ENCODE assay signal across 1 cellular context in the genomic region with DNA sequence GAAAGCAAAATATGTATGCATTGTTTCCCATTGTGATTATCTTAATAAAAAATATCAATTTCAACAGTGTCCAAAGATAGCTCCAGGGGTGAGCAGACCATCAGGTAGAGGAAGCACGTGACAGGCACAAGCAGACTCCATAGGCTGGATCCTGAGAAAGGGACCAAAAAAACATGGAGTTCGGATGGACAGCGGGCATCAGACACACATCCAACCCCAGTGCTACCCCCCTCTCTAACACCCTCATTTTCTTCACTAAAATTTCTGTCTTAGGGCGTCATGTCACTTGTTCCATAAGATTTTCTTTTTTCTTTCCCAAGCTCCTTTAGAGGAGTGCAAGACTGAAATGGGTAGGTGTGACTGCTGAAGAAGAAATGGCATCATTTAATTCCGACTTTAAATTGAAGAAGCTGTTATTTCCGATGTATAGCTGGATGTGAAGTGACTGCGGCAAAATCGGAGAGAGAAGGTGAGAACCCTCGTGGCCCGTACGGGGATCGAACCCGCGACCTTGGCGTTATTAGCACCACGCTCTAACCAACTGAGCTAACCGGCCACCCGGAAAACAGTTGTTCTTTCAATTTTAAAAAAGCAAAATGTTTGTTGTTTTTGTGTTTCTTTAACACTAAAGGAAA.
A peak's percentile ranks its signal among the peaks of the same experiment; 100 is the strongest.
TF ChIP-seq lines count a peak whose summit lies in the region.

No MANE protein-coding gene starts in this region.

TF ChIP-seq in K562, 482 proteins besides CTCF, POLR2A, EP300 and RAD21 (continued from another document):
- TF ChIP-seq EP400 (IDR thresholded peaks at IDR 0.05) (peak; percentile 22), NFYB (IDR thresholded peaks at IDR 0.05; ENCODE audit: extremely low read depth, insufficient read length) (peak; percentile 44), ZNF644 (tag; IDR thresholded peaks at IDR 0.05; ENCODE audit: low read depth) (peak; percentile 85), RBFOX2 (IDR thresholded peaks at IDR 0.05; ENCODE audit: low read depth, low read length) (0 out of 2 replicates have a peak, but pooled peaks have one; percentile 31), MCM7 (IDR thresholded peaks at IDR 0.05) (no peak), ZFP30 (CRISPR knock-in tag; IDR thresholded peaks at IDR 0.05; ENCODE audit: borderline replicate concordance) (no peak), POLR2AphosphoS5 (IDR thresholded peaks at IDR 0.05; ENCODE audit: control insufficient read depth, insufficient read depth, low read depth, low read length) (no peak), ZNF780A (CRISPR knock-in tag; IDR thresholded peaks at IDR 0.05) (no peak), CREBBP (IDR thresholded peaks at IDR 0.05; ENCODE audit: low read depth, low read length) (no peak), ZKSCAN8 (CRISPR knock-in tag; IDR thresholded peaks at IDR 0.05) (0 out of 2 replicates have a peak, but pooled peaks have one; percentile 64), ZNF354B (CRISPR knock-in tag; IDR thresholded peaks at IDR 0.05) (peak; percentile 66; the same call in 1 of the 2 replicates)
- TF ChIP-seq, protein P1, sequence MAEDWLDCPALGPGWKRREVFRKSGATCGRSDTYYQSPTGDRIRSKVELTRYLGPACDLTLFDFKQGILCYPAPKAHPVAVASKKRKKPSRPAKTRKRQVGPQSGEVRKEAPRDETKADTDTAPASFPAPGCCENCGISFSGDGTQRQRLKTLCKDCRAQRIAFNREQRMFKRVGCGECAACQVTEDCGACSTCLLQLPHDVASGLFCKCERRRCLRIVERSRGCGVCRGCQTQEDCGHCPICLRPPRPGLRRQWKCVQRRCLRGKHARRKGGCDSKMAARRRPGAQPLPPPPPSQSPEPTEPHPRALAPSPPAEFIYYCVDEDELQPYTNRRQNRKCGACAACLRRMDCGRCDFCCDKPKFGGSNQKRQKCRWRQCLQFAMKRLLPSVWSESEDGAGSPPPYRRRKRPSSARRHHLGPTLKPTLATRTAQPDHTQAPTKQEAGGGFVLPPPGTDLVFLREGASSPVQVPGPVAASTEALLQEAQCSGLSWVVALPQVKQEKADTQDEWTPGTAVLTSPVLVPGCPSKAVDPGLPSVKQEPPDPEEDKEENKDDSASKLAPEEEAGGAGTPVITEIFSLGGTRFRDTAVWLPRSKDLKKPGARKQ (CRISPR knock-in tag; IDR thresholded peaks at IDR 0.05), result no peak
- TF ChIP-seq, protein P2, sequence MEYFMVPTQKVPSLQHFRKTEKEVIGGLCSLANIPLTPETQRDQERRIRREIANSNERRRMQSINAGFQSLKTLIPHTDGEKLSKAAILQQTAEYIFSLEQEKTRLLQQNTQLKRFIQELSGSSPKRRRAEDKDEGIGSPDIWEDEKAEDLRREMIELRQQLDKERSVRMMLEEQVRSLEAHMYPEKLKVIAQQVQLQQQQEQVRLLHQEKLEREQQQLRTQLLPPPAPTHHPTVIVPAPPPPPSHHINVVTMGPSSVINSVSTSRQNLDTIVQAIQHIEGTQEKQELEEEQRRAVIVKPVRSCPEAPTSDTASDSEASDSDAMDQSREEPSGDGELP (CRISPR knock-in tag; IDR thresholded peaks at IDR 0.05; ENCODE audit: borderline replicate concordance), result 0 out of 2 replicates have a peak, but pooled peaks have one; percentile 11
- TF ChIP-seq, protein P3, sequence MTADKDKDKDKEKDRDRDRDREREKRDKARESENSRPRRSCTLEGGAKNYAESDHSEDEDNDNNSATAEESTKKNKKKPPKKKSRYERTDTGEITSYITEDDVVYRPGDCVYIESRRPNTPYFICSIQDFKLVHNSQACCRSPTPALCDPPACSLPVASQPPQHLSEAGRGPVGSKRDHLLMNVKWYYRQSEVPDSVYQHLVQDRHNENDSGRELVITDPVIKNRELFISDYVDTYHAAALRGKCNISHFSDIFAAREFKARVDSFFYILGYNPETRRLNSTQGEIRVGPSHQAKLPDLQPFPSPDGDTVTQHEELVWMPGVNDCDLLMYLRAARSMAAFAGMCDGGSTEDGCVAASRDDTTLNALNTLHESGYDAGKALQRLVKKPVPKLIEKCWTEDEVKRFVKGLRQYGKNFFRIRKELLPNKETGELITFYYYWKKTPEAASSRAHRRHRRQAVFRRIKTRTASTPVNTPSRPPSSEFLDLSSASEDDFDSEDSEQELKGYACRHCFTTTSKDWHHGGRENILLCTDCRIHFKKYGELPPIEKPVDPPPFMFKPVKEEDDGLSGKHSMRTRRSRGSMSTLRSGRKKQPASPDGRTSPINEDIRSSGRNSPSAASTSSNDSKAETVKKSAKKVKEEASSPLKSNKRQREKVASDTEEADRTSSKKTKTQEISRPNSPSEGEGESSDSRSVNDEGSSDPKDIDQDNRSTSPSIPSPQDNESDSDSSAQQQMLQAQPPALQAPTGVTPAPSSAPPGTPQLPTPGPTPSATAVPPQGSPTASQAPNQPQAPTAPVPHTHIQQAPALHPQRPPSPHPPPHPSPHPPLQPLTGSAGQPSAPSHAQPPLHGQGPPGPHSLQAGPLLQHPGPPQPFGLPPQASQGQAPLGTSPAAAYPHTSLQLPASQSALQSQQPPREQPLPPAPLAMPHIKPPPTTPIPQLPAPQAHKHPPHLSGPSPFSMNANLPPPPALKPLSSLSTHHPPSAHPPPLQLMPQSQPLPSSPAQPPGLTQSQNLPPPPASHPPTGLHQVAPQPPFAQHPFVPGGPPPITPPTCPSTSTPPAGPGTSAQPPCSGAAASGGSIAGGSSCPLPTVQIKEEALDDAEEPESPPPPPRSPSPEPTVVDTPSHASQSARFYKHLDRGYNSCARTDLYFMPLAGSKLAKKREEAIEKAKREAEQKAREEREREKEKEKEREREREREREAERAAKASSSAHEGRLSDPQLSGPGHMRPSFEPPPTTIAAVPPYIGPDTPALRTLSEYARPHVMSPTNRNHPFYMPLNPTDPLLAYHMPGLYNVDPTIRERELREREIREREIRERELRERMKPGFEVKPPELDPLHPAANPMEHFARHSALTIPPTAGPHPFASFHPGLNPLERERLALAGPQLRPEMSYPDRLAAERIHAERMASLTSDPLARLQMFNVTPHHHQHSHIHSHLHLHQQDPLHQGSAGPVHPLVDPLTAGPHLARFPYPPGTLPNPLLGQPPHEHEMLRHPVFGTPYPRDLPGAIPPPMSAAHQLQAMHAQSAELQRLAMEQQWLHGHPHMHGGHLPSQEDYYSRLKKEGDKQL (CRISPR knock-in tag; IDR thresholded peaks at IDR 0.05; ENCODE audit: borderline replicate concordance), result no peak
- TF ChIP-seq, protein P4, sequence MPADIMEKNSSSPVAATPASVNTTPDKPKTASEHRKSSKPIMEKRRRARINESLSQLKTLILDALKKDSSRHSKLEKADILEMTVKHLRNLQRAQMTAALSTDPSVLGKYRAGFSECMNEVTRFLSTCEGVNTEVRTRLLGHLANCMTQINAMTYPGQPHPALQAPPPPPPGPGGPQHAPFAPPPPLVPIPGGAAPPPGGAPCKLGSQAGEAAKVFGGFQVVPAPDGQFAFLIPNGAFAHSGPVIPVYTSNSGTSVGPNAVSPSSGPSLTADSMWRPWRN (IDR thresholded peaks at IDR 0.05; ENCODE audit: low read depth), result peak; percentile 23; the same call in 1 of the 2 replicates
- TF ChIP-seq, protein P5, sequence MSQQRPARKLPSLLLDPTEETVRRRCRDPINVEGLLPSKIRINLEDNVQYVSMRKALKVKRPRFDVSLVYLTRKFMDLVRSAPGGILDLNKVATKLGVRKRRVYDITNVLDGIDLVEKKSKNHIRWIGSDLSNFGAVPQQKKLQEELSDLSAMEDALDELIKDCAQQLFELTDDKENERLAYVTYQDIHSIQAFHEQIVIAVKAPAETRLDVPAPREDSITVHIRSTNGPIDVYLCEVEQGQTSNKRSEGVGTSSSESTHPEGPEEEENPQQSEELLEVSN (IDR thresholded peaks at IDR 0.05; ENCODE audit: borderline replicate concordance in 1 of 2, extremely low read depth in 1 of 2, insufficient read depth in 1 of 2, insufficient read length in 1 of 2, low read depth in 1 of 2, low read length in 1 of 2, poor library complexity in 1 of 2, severe bottlenecking in 1 of 2), result peak in 1 of 2 experiments; percentile 47
